Comparison of ENCODE assay signal across 8 cellular contexts in genomic region chr19:40284501-40285352, GRCh38. TPM values are rescaled to one million over a fixed set of nuclear protein-coding genes. Genes with fewer than 3 reads are reported as not detected.
DNase-seq lines count a peak whose midpoint lies in the region; FAIRE-seq and TF ChIP-seq lines count a peak whose summit lies in the region.

Gene AKT2, minus strand, starts transcription at chr19:40285345. Its CDS starts 20,078 bp downstream, at chr19:40265267.

- FAIRE-seq in GM12892 (lab: Jason Lieb, UNC) = peak; percentile 72

- TF ChIP-seq POLR2A in GM12892 (IDR thresholded peaks at IDR 0.05; ENCODE audit: low read depth, low read length) (peak; percentile 78), lower leg skin (IDR thresholded peaks at IDR 0.05) (no peak)

- intact Hi-C loops in lower leg skin (cut with DNase I; ENCODE audit: low total_unique reads) = no loop called here

- H3K27ac Mint-ChIP-seq in HFFc6 = peak within 1 kb of the TSS; percentile 100

- peak within 1 kb of the TSS; percentile 77 for H3K4me3 ChIP-seq in lower leg skin (ENCODE audit: low read depth, poor library complexity, severe bottlenecking)

- H3K4me1 Mint-ChIP-seq in HFFc6 (ENCODE audit: low read depth) = peaks cover 42% of the 10 kb centered on the region

- 1 to 2% methylated on average over 28 to 62 of the region's 84 CpGs for WGBS in lower leg skin, 2 donors

- no peaks in the 10 kb centered on the region; the same call in 1 of the 2 replicates for H3K27me3 Mint-ChIP-seq in HFFc6 (ENCODE audit: insufficient read depth)

- TF ChIP-seq CTCF in HFFc6 (IDR thresholded peaks at IDR 0.05) = peak; percentile 60
- no peak for TF ChIP-seq CTCF in lower leg skin (IDR thresholded peaks at IDR 0.05)

- H3K4me3 Mint-ChIP-seq in HFFc6 = peak within 1 kb of the TSS; percentile 93

- DNase-seq in GM12892 (ENCODE audit: insufficient read length) (peak; percentile 49), HFFc6 (no peak), NCI-H1930 (lab: John Stamatoyannopoulos, UW) (peak; percentile 87 to 93), dedifferentiated amniotic fluid mesenchymal stem cell (ENCODE audit: extremely low spot score) (peak; percentile 17), lower leg skin (ENCODE audit: low spot score in 2 of 2) (no peak), HK-2 (ENCODE audit: unreplicated experiment) (no peak)
- peak; percentile 72 to 81 for DNase-seq in activated CD4-positive, alpha-beta T cell treated with anti-CD3 and anti-CD28 coated beads for 4 hours
- DNase-seq in stimulated activated CD4-positive, alpha-beta T cell treated with anti-CD3 and anti-CD28 coated beads, Interleukin-4, amount 100 ng/mL, for 48 hours (ENCODE audit: low read depth in 2 of 2) = peak; percentile 34 to 61

- no peaks in the 10 kb centered on the region for H3K36me3 Mint-ChIP-seq in HFFc6 (ENCODE audit: low read depth)

- H3K9me3 Mint-ChIP-seq in HFFc6 = no peaks in the 10 kb centered on the region

RNA-seq across cellular contexts. Expression of gene AKT2, which starts in this region (rescaled TPM):
- 78.2 TPM for polyA plus RNA-seq in GM12892 (2012; ENCODE audit: missing spikeins)
- total RNA-seq in HFFc6 (2021; fragmentation: NEBNext Ultra II Directional; extraction: Animal tissue kit (Norgen Biotek cat#: 25700)) = 100 to 1,000 TPM; 128 to 133 (median 130) TPM
- 100 to 1,000 TPM in 1 of 4 donors, 10 to 100 TPM in 3; 71.1 to 129 (median 82.2) TPM for total RNA-seq in lower leg skin

Comparison
In these comparisons a context has a peak if more than half of its experiments do, and no peak if none do; other contexts are left out.
1. DNase-seq: peak in GM12892 (single experiment), NCI-H1930 (2 of 2), activated CD4-positive, alpha-beta T cell treated with anti-CD3 and anti-CD28 coated beads for 4 hours (2 of 2), dedifferentiated amniotic fluid mesenchymal stem cell (single experiment) and stimulated activated CD4-positive, alpha-beta T cell treated with anti-CD3 and anti-CD28 coated beads, Interleukin-4, amount 100 ng/mL, for 48 hours (2 of 2); none in HFFc6 (single experiment), lower leg skin (0 of 2) and HK-2 (single experiment).